Comparison of ENCODE assay signal across 21 cellular contexts in genomic region chr2:187424156-187424555, GRCh38. TPM values are rescaled to one million over a fixed set of nuclear protein-coding genes. Genes with fewer than 3 reads are reported as not detected.
DNase-seq lines count a peak whose midpoint lies in the region; ATAC-seq and TF ChIP-seq lines count a peak whose summit lies in the region.
"Had no signal": no experiment of that assay in that cellular context is flagged by ENCODE, and none has a peak within 500 bp of the region (broad histone marks: within the 10 kb centered on the region; RNA-seq: fewer than 3 reads in every experiment).

No MANE protein-coding gene starts in this region.

- no peak overlapping the region for H2AFZ ChIP-seq in GM23338

- peak overlapping the region; percentile 2; the same call in 1 of the 2 replicates for H3K27ac ChIP-seq in GM23338 (ENCODE audit: low read depth)
- H3K27ac ChIP-seq: HL-60, right atrium auricular region, thyroid gland, VCaP had no signal

- H3K4me1 Mint-ChIP-seq in GM23338 (peaks cover 9% of the 10 kb centered on the region), type B pancreatic cell (ENCODE audit: unreplicated experiment) (peaks cover 14% of the 10 kb centered on the region)

- H3K36me3 Mint-ChIP-seq in GM23338 (ENCODE audit: low read depth) = no peaks in the 10 kb centered on the region
- no peaks in the 10 kb centered on the region for H3K36me3 Mint-ChIP-seq in type B pancreatic cell

- ATAC-seq in GM23338 (peak; percentile 52), GM19328 (IDR thresholded peaks at IDR 0.05; ENCODE audit: unreplicated experiment) (no peak)
- ATAC-seq: esophagus mucosa; naive thymus-derived CD4-positive, alpha-beta T cell had no signal

- H3K4me2 ChIP-seq in GM23338 (peak overlapping the region; percentile 7), skeletal muscle satellite cell (ENCODE audit: low read length) (peak overlapping the region; percentile 60)
- H3K4me2 ChIP-seq: SK-N-SH had no signal

- H3K27ac Mint-ChIP-seq in GM23338 (peak overlapping the region; percentile 81), type B pancreatic cell (no peak overlapping the region)
- H3K27ac Mint-ChIP-seq: naive thymus-derived CD4-positive, alpha-beta T cell; stimulated activated naive CD8-positive, alpha-beta T cell treated with anti-CD3 and anti-CD28 coated beads, Interleukin-15, Interleukin-2, amounts not matched to agents 100 ng/mL and 50 ng/mL, for 24 hours had no signal

- H3K9me2 ChIP-seq in GM23338 (ENCODE audit: insufficient read depth) = no peaks in the 10 kb centered on the region
- H3K9me2 ChIP-seq: SK-N-SH had no signal

- H3K4me1 ChIP-seq in GM23338 (ENCODE audit: insufficient read depth) (no peaks in the 10 kb centered on the region; the same call in 1 of the 2 replicates), skeletal muscle satellite cell (ENCODE audit: control insufficient read depth, insufficient read depth, low read length) (peaks cover 13% of the 10 kb centered on the region)
- H3K4me1 ChIP-seq: thyroid gland had no signal

- H3K9me3 Mint-ChIP-seq in GM23338 (no peaks in the 10 kb centered on the region), type B pancreatic cell (no peaks in the 10 kb centered on the region)
- H3K9me3 Mint-ChIP-seq: naive thymus-derived CD4-positive, alpha-beta T cell; stimulated activated naive CD8-positive, alpha-beta T cell treated with anti-CD3 and anti-CD28 coated beads, Interleukin-15, Interleukin-2, amounts not matched to agents 100 ng/mL and 50 ng/mL, for 24 hours had no signal

- no peaks in the 10 kb centered on the region for H3K9me3 ChIP-seq in skeletal muscle satellite cell (replicated peaks; ENCODE audit: low read length)
- H3K9me3 ChIP-seq: right atrium auricular region, SK-N-SH, thyroid gland had no signal

- no peak overlapping the region for H3K4me3 ChIP-seq in GM23338
- H3K4me3 ChIP-seq in fibroblast of pulmonary artery (replicated peaks; ENCODE audit: low read depth, low read length) = no peak overlapping the region
- peak overlapping the region; percentile 23 for H3K4me3 ChIP-seq in skeletal muscle satellite cell (ENCODE audit: low read length)
- H3K4me3 ChIP-seq: right atrium auricular region, thyroid gland had no signal

- no peaks in the 10 kb centered on the region for H3K36me3 ChIP-seq in GM23338 (ENCODE audit: insufficient read depth)
- H3K36me3 ChIP-seq in skeletal muscle satellite cell (ENCODE audit: insufficient read depth, low read length) = no peaks in the 10 kb centered on the region
- H3K36me3 ChIP-seq: right atrium auricular region, thyroid gland had no signal

- H3K27me3 Mint-ChIP-seq in GM23338 (ENCODE audit: insufficient read depth, low read depth, poor library complexity) = no peaks in the 10 kb centered on the region
- H3K27me3 Mint-ChIP-seq in type B pancreatic cell = no peaks in the 10 kb centered on the region
- H3K27me3 Mint-ChIP-seq: naive thymus-derived CD4-positive, alpha-beta T cell; stimulated activated naive CD8-positive, alpha-beta T cell treated with anti-CD3 and anti-CD28 coated beads, Interleukin-15, Interleukin-2, amounts not matched to agents 100 ng/mL and 50 ng/mL, for 24 hours had no signal

- no peaks in the 10 kb centered on the region for H3K27me3 ChIP-seq in GM23338 (ENCODE audit: insufficient read depth)
- H3K27me3 ChIP-seq in skeletal muscle satellite cell (ENCODE audit: control insufficient read depth, insufficient read depth, low read length) = no peaks in the 10 kb centered on the region
- H3K27me3 ChIP-seq: right atrium auricular region, thyroid gland had no signal

- TF ChIP-seq CTCF in GM23338 (conservative IDR thresholded peaks at IDR 0.05; ENCODE audit: low read depth in 2 of 2) (no peak), fibroblast of pulmonary artery (IDR thresholded peaks at IDR 0.05; ENCODE audit: low read length, missing control alignments) (no peak), type B pancreatic cell (conservative IDR thresholded peaks at IDR 0.05) (no peak)

- H3K79me2 ChIP-seq in GM23338 (replicated peaks; ENCODE audit: insufficient read depth) = no peaks in the 10 kb centered on the region

- no peaks in the 10 kb centered on the region for H3F3A ChIP-seq in GM23338 (replicated peaks; ENCODE audit: low read depth)

- DNase-seq in GM23338 (ENCODE audit: low spot score) (peak; percentile 30), astrocyte of the hippocampus (ENCODE audit: low read depth, low spot score) (peak; percentile 44), fibroblast of pulmonary artery (ENCODE audit: low read depth) (peak; percentile 54), type B pancreatic cell (ENCODE audit: extremely low spot score, unreplicated experiment) (no peak)
- DNase-seq in NK-92 treated with Interleukin-12 subunit alpha and Interleukin-12 subunit beta, amount 100 ng/mL, for 24 hours (lab: John Stamatoyannopoulos, UW) = no peak
- DNase-seq: activated gamma-delta T cell treated with Interleukin-2 at 50 U/mL for 16 hours; AML-193; DMS79 treated with DMSO at 0.1 percent for 48 hours; GOT3; naive thymus-derived CD4-positive, alpha-beta T cell; NCI-H510A treated with DMSO at 0.1 percent for 48 hours; SK-N-SH; stimulated activated CD4-positive, alpha-beta T cell treated with anti-CD3 and anti-CD28 coated beads, Interleukin-12 subunit alpha, Interleukin-12 subunit beta, amount 100 ng/mL, for 4 hours; thyroid gland had no signal

- H3K4me3 Mint-ChIP-seq in GM23338 (no peak overlapping the region), type B pancreatic cell (no peak overlapping the region)
- H3K4me3 Mint-ChIP-seq: naive thymus-derived CD4-positive, alpha-beta T cell; stimulated activated naive CD8-positive, alpha-beta T cell treated with anti-CD3 and anti-CD28 coated beads, Interleukin-15, Interleukin-2, amounts not matched to agents 100 ng/mL and 50 ng/mL, for 24 hours had no signal

- H3K9ac ChIP-seq in skeletal muscle satellite cell (ENCODE audit: low read depth, low read length) = peak overlapping the region; percentile 68
- H3K9ac ChIP-seq: SK-N-SH had no signal

- H4K20me1 ChIP-seq in GM23338 (replicated peaks; ENCODE audit: insufficient read depth) = no peaks in the 10 kb centered on the region

TF ChIP-seq in GM23338, 12 proteins besides CTCF, POLR2A, EP300 and RAD21:
- TF ChIP-seq REST (IDR thresholded peaks at IDR 0.05; ENCODE audit: unreplicated experiment) (no peak), ETS1 (IDR thresholded peaks at IDR 0.05) (no peak), ZNF114 (CRISPR knock-in tag; IDR thresholded peaks at IDR 0.05) (no peak), NANOG (IDR thresholded peaks at IDR 0.05; ENCODE audit: borderline replicate concordance) (no peak)
TF ChIP-seq in GM23338: peak in this region for 0.

RNA-seq across cellular contexts. Expression of gene CALCRL, which starts 23.9 kb away (rescaled TPM):
- 5.9 and 10.9 TPM in 2 replicates for total RNA-seq in GM23338 (2014; rRNA removed; shearing (Covaris generic))
- 2.6 and 3.2 TPM in 2 replicates for polyA plus RNA-seq in GM23338 (2016; fragmentation: Nextera tagmentation; extraction: Ambion mirVana)
- 2.8 and 3.7 TPM in 2 replicates for total RNA-seq in skeletal muscle satellite cell (2012; rRNA removed)
- total RNA-seq in type B pancreatic cell (ENCODE audit: low replicate concordance) = 0.50 and 5.6 TPM in 2 replicates

Comparison
In these comparisons a context has a peak if more than half of its experiments do, and no peak if none do; other contexts are left out.
1. DNase-seq: peak in GM23338 (single experiment), astrocyte of the hippocampus (single experiment) and fibroblast of pulmonary artery (single experiment); none in NK-92 treated with Interleukin-12 subunit alpha and Interleukin-12 subunit beta, amount 100 ng/mL, for 24 hours (single experiment) and type B pancreatic cell (single experiment).